9 cellular contexts compared by ENCODE assay signal in the genomic region with DNA sequence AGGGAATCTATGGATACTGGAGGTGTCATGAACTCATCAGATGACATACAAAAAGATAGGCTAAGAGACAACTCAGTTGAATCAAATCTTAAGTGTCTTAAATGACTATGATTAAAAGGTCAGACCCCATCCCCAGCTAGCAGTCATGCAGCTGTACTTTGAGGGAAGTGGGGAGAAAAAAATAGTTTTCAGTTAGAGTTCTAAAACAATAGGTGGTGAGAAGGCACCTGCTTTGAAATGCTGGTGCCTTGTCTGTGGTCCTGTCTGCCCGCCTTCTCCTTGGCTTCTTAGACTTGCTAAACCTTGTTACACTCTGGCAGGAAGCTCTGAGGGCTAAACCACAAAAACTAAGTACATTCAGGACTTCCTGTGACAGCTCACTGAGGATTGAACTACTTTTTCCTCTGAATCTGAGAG. TPM values are rescaled to one million over a fixed set of nuclear protein-coding genes. Genes with fewer than 3 reads are reported as not detected.
A peak's percentile ranks its signal among the peaks of the same experiment; 100 is the strongest.
DNase-seq lines count a peak whose midpoint lies in the region; ATAC-seq, FAIRE-seq and TF ChIP-seq lines count a peak whose summit lies in the region.
"Had no signal": no experiment of that assay in that cellular context is flagged by ENCODE, and none has a peak within 500 bp of the region (broad histone marks: within the 10 kb centered on the region; RNA-seq: fewer than 3 reads in every experiment).

No MANE protein-coding gene starts in this region.

- TF ChIP-seq POLR2A in H54 (IDR thresholded peaks at IDR 0.05; ENCODE audit: low read depth, low read length), result no peak

- H3K9me3 Mint-ChIP-seq in chondrocyte (ENCODE audit: low read depth) (peaks cover 10% of the 10 kb centered on the region), nephron progenitor cell (peaks cover 18% of the 10 kb centered on the region)

- DNase-seq in NOMO-1 treated with DMSO at 0.1 percent for 48 hours (lab: John Stamatoyannopoulos, UW; ENCODE audit: unreplicated experiment) (peak; percentile 83), chondrocyte (ENCODE audit: low spot score) (no peak), nephron progenitor cell (no peak), H54 (ENCODE audit: insufficient read length, low spot score) (no peak)
- DNase-seq in activated gamma-delta T cell treated with anti-CD3 and anti-CD28 coated beads, Interleukin-2, amount 50 U/mL, for 16 hours (ENCODE audit: low read depth), result peak; percentile 53
- DNase-seq in stimulated activated CD4-positive, alpha-beta T cell treated with anti-CD3 and anti-CD28 coated beads, Interleukin-4, amount 100 ng/mL, for 24 hours, result peak; percentile 82

- ATAC-seq in GM18499 (IDR thresholded peaks at IDR 0.05; ENCODE audit: insufficient read depth, unreplicated experiment) (peak; percentile 60), HG02571 (IDR thresholded peaks at IDR 0.05; ENCODE audit: unreplicated experiment) (peak; percentile 76)

- H3K36me3 Mint-ChIP-seq in chondrocyte (ENCODE audit: low read depth), result no peaks in the 10 kb centered on the region
- peaks cover 6% of the 10 kb centered on the region for H3K36me3 Mint-ChIP-seq in nephron progenitor cell (ENCODE audit: low read depth)

- H3K4me1 Mint-ChIP-seq in chondrocyte (ENCODE audit: low read depth) (peaks cover 11% of the 10 kb centered on the region), nephron progenitor cell (peaks cover 12% of the 10 kb centered on the region)

- FAIRE-seq in H54 (lab: Jason Lieb, UNC), result no peak

- H3K27ac Mint-ChIP-seq in chondrocyte (ENCODE audit: unreplicated experiment) (no peak overlapping the region), nephron progenitor cell (no peak overlapping the region)

- H3K4me3 Mint-ChIP-seq in chondrocyte (ENCODE audit: unreplicated experiment), result no peak overlapping the region
- H3K4me3 Mint-ChIP-seq in nephron progenitor cell, result no peak overlapping the region

- H3K27me3 Mint-ChIP-seq in chondrocyte (ENCODE audit: low read depth), result no peaks in the 10 kb centered on the region
- H3K27me3 Mint-ChIP-seq in nephron progenitor cell (ENCODE audit: low read depth, poor library complexity), result peaks cover 7% of the 10 kb centered on the region

- TF ChIP-seq CTCF in chondrocyte (IDR thresholded peaks at IDR 0.05) (no peak), nephron progenitor cell (IDR thresholded peaks at IDR 0.05) (no peak)

RNA-seq across cellular contexts. Expression of a gene that starts 15.3 kb away (rescaled TPM):
- total RNA-seq in chondrocyte, result not detected in 3 replicates
- total RNA-seq: kidney epithelial cell had no signal

Comparison
In these comparisons a context has a peak if more than half of its experiments do, and no peak if none do; other contexts are left out.
1. DNase-seq: peak in NOMO-1 treated with DMSO at 0.1 percent for 48 hours (single experiment), activated gamma-delta T cell treated with anti-CD3 and anti-CD28 coated beads, Interleukin-2, amount 50 U/mL, for 16 hours (single experiment) and stimulated activated CD4-positive, alpha-beta T cell treated with anti-CD3 and anti-CD28 coated beads, Interleukin-4, amount 100 ng/mL, for 24 hours (single experiment); none in chondrocyte (single experiment), nephron progenitor cell (single experiment) and H54 (single experiment).